Comparison of ENCODE assay signal across 8 cellular contexts in the genomic region with DNA sequence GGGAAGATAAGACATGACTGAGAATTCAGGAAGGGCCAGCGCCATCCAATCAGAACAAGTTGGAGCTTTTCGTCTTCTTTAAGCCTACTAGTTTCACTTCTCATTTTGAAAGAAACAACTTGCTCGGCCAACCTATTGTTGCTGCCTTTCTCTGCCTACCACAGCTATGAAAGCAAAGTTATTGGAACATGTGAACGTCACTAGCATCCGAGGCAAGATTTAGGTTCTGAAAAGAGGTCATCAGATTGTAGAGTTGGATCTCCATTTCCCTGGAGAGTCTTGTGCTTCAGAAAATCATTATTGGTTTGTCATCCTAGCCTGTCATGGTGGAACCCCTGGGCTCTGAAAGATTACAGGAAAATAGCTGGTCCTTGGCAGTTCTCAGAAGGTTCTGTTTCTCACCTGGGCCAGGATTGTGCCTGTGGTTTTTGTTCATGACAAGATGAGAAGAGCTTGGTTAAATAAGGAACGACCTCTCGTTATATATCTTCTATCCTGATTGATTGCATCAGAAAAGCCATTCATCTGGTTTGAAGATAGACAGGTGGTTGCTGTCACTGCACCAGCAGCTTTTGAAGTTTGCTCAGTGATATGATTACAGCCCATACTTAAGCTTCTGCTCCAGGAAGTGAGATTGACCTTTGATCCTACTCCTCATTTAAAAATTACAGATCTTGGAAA. TPM values are rescaled to one million over a fixed set of nuclear protein-coding genes. Genes with fewer than 3 reads are reported as not detected.
DNase-seq lines count a peak whose midpoint lies in the region; ATAC-seq, FAIRE-seq and TF ChIP-seq lines count a peak whose summit lies in the region.

No MANE protein-coding gene starts in this region.

- CTCF ChIA-PET in mammary epithelial cell (lab: Charles Lee; ENCODE audit: low non-redundant PET): no interaction called here
- CTCF ChIA-PET in WTC11 (lab: Charles Lee): interaction anchor here (2.2 kb wide), 1 partner anchor 12 kb away, joined by 9 read pairs; no protein-coding TSS in a partner anchor

- TF ChIP-seq POLR2A in GM12891 (IDR thresholded peaks at IDR 0.05; ENCODE audit: low read depth, low read length): no peak

- peaks cover 4% of the 10 kb centered on the region for H3K36me3 ChIP-seq in mammary epithelial cell (ENCODE audit: insufficient read depth, low read length)

- H3K9me3 Mint-ChIP-seq in WTC11: no peaks in the 10 kb centered on the region

- H4K20me1 ChIP-seq in mammary epithelial cell (ENCODE audit: insufficient read depth, low read length): no peaks in the 10 kb centered on the region

- no peak for DNase-seq in GM12891 (ENCODE audit: insufficient read length, low spot score)
- no peak for DNase-seq in mammary epithelial cell
- DNase-seq in NCI-H2029 (lab: John Stamatoyannopoulos, UW): no peak
- no peak for DNase-seq in WTC11 (ENCODE audit: low spot score)
- DNase-seq in activated effector memory CD4-positive, alpha-beta T cell treated with anti-CD3 and anti-CD28 coated beads, Interleukin-2, amount 50 U/mL, for 16 hours: no peak
- no peak for DNase-seq in NCI-H2196 treated with DMSO at 0.1 percent for 48 hours (lab: John Stamatoyannopoulos, UW; ENCODE audit: unreplicated experiment)

- no peaks in the 10 kb centered on the region for H3K9me3 ChIP-seq in mammary epithelial cell (replicated peaks; ENCODE audit: insufficient read depth, low read length)

- H3K4me3 ChIP-seq in mammary epithelial cell (replicated peaks in 1 of 3; ENCODE audit: insufficient read depth in 1 of 3, low read depth in 2 of 3, low read length in 3 of 3): no peak overlapping the region

- H3K27ac ChIP-seq in mammary epithelial cell (ENCODE audit: insufficient read depth, low read depth, low read length): peak overlapping the region; percentile 91

- peaks cover 11% of the 10 kb centered on the region for H3K4me1 Mint-ChIP-seq in WTC11

- peak; percentile 60 for ATAC-seq in GM21360 (IDR thresholded peaks at IDR 0.05; ENCODE audit: unreplicated experiment)
- peak; percentile 43 for ATAC-seq in HG03521 (IDR thresholded peaks at IDR 0.05; ENCODE audit: unreplicated experiment)
- ATAC-seq in WTC11: no peak

- H3K4me2 ChIP-seq in mammary epithelial cell (ENCODE audit: insufficient read depth, low read depth, low read length): no peak overlapping the region

- no peak for TF ChIP-seq CTCF in mammary epithelial cell (conservative IDR thresholded peaks at IDR 0.05 in 1 of 2, IDR thresholded peaks at IDR 0.05 in 1 of 2; ENCODE audit: extremely low read depth in 1 of 2, insufficient read depth in 1 of 2, low read depth in 1 of 2, low read length in 2 of 2)
- no peak for TF ChIP-seq CTCF in WTC11 (IDR thresholded peaks at IDR 0.05)

- H3K79me2 ChIP-seq in mammary epithelial cell (ENCODE audit: insufficient read depth, low read length): peaks cover 94% of the 10 kb centered on the region

- no peaks in the 10 kb centered on the region for H3K36me3 Mint-ChIP-seq in WTC11

- no peaks in the 10 kb centered on the region for H3K27me3 ChIP-seq in mammary epithelial cell (ENCODE audit: insufficient read depth, low read length)

- no TSS peak for BruUV-seq in mammary epithelial cell (replicated peaks; lab: Mats Ljungman, UMichigan)

- no peaks in the 10 kb centered on the region; the same call in 1 of the 2 replicates for H3K27me3 Mint-ChIP-seq in WTC11 (ENCODE audit: low read depth)

- H3K4me3 Mint-ChIP-seq in WTC11: no peak overlapping the region

- no peak overlapping the region for H3K27ac Mint-ChIP-seq in WTC11

- dilution Hi-C loops in mammary epithelial cell (cut with HindIII; ENCODE audit: low sequenced_read_pairs): no loop called here

- POLR2A ChIA-PET in WTC11 (lab: Charles Lee): no interaction called here

- peaks cover 65% of the 10 kb centered on the region for H3K4me1 ChIP-seq in mammary epithelial cell (ENCODE audit: insufficient read depth, low read length)

- H3K9ac ChIP-seq in mammary epithelial cell (ENCODE audit: insufficient read depth, low read length): no peak overlapping the region

- intact Hi-C loops in mammary epithelial cell (cut with micrococcal nuclease): loop anchor here (5.0 kb wide), 1 partner anchor 40 kb away; no protein-coding TSS in a partner anchor

- FAIRE-seq in GM12891 (lab: Jason Lieb, UNC): peak; percentile 41

- H2AFZ ChIP-seq in mammary epithelial cell (ENCODE audit: low read depth, low read length): no peak overlapping the region

- WGBS in mammary epithelial cell (ENCODE audit: low coverage, missing lambda C conversion rate): 95% methylated on average over 4 of the region's 7 CpGs

- in situ Hi-C loops in mammary epithelial cell (cut with MboI; ENCODE audit: low sequenced_read_pairs in 2 of 2): no loop called here

TF ChIP-seq in GM12891, 5 proteins besides CTCF, POLR2A, EP300 and RAD21:
- no peak for TF ChIP-seq PAX5 (IDR thresholded peaks at IDR 0.05; ENCODE audit: insufficient read depth, low read length, severe bottlenecking)
- TF ChIP-seq SPI1 (IDR thresholded peaks at IDR 0.05; ENCODE audit: low read depth, low read length): peak; percentile 98
- no peak for TF ChIP-seq TAF1 (IDR thresholded peaks at IDR 0.05; ENCODE audit: low read depth, low read length)
- no peak for TF ChIP-seq POU2F2 (IDR thresholded peaks at IDR 0.05; ENCODE audit: low read depth, low read length)
- no peak for TF ChIP-seq POLR2AphosphoS5 (IDR thresholded peaks at IDR 0.05; ENCODE audit: low read depth, low read length)

TF ChIP-seq in WTC11, 78 proteins besides CTCF, POLR2A, EP300 and RAD21 (continues in another document):
- TF ChIP-seq, protein P1, sequence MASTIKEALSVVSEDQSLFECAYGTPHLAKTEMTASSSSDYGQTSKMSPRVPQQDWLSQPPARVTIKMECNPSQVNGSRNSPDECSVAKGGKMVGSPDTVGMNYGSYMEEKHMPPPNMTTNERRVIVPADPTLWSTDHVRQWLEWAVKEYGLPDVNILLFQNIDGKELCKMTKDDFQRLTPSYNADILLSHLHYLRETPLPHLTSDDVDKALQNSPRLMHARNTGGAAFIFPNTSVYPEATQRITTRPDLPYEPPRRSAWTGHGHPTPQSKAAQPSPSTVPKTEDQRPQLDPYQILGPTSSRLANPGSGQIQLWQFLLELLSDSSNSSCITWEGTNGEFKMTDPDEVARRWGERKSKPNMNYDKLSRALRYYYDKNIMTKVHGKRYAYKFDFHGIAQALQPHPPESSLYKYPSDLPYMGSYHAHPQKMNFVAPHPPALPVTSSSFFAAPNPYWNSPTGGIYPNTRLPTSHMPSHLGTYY (CRISPR knock-in tag; IDR thresholded peaks at IDR 0.05): no peak
- TF ChIP-seq, protein P2, sequence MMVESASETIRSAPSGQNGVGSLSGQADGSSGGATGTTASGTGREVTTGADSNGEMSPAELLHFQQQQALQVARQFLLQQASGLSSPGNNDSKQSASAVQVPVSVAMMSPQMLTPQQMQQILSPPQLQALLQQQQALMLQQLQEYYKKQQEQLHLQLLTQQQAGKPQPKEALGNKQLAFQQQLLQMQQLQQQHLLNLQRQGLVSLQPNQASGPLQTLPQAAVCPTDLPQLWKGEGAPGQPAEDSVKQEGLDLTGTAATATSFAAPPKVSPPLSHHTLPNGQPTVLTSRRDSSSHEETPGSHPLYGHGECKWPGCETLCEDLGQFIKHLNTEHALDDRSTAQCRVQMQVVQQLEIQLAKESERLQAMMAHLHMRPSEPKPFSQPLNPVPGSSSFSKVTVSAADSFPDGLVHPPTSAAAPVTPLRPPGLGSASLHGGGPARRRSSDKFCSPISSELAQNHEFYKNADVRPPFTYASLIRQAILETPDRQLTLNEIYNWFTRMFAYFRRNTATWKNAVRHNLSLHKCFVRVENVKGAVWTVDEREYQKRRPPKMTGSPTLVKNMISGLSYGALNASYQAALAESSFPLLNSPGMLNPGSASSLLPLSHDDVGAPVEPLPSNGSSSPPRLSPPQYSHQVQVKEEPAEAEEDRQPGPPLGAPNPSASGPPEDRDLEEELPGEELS (CRISPR knock-in tag; IDR thresholded peaks at IDR 0.05): no peak
- no peak for TF ChIP-seq ZNF138 (CRISPR knock-in tag; conservative IDR thresholded peaks at IDR 0.05)
- TF ChIP-seq, protein P3, sequence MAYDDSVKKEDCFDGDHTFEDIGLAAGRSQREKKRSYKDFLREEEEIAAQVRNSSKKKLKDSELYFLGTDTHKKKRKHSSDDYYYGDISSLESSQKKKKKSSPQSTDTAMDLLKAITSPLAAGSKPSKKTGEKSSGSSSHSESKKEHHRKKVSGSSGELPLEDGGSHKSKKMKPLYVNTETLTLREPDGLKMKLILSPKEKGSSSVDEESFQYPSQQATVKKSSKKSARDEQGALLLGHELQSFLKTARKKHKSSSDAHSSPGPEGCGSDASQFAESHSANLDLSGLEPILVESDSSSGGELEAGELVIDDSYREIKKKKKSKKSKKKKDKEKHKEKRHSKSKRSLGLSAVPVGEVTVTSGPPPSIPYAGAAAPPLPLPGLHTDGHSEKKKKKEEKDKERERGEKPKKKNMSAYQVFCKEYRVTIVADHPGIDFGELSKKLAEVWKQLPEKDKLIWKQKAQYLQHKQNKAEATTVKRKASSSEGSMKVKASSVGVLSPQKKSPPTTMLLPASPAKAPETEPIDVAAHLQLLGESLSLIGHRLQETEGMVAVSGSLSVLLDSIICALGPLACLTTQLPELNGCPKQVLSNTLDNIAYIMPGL (CRISPR knock-in tag; IDR thresholded peaks at IDR 0.05): no peak
- no peak for TF ChIP-seq PRRX2 (CRISPR knock-in tag; IDR thresholded peaks at IDR 0.05)
- no peak for TF ChIP-seq NFE2L1 (CRISPR knock-in tag; IDR thresholded peaks at IDR 0.05)
- TF ChIP-seq, protein P4, sequence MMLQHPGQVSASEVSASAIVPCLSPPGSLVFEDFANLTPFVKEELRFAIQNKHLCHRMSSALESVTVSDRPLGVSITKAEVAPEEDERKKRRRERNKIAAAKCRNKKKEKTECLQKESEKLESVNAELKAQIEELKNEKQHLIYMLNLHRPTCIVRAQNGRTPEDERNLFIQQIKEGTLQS (CRISPR knock-in tag; conservative IDR thresholded peaks at IDR 0.05): no peak
- no peak for TF ChIP-seq SMAD4 (CRISPR knock-in tag; IDR thresholded peaks at IDR 0.05)
- no peak for TF ChIP-seq ZNF671 (CRISPR knock-in tag; IDR thresholded peaks at IDR 0.05)
- no peak for TF ChIP-seq ZNF317 (CRISPR knock-in tag; IDR thresholded peaks at IDR 0.05; ENCODE audit: borderline replicate concordance, low read depth)
- TF ChIP-seq, protein P5, sequence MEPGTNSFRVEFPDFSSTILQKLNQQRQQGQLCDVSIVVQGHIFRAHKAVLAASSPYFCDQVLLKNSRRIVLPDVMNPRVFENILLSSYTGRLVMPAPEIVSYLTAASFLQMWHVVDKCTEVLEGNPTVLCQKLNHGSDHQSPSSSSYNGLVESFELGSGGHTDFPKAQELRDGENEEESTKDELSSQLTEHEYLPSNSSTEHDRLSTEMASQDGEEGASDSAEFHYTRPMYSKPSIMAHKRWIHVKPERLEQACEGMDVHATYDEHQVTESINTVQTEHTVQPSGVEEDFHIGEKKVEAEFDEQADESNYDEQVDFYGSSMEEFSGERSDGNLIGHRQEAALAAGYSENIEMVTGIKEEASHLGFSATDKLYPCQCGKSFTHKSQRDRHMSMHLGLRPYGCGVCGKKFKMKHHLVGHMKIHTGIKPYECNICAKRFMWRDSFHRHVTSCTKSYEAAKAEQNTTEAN (CRISPR knock-in tag; IDR thresholded peaks at IDR 0.05): no peak

RNA-seq across cellular contexts. Expression of a gene that starts 25.3 kb away (rescaled TPM):
- polyA plus RNA-seq in GM12891 (2012; ENCODE audit: low read depth, missing spikeins): 0.03 TPM
- total RNA-seq in mammary epithelial cell (100 to 1,000 TPM; 141 to 157 TPM), WTC11 (2021) (0.48 to 0.81 TPM (median 0.62 TPM) in 3 replicates)
- polyA plus RNA-seq in mammary epithelial cell: 130 TPM
- polyA minus RNA-seq in mammary epithelial cell: 141 TPM

Comparison
In these comparisons a context has a peak if more than half of its experiments do, and no peak if none do; other contexts are left out.
1. RNA of a gene that starts 25.3 kb away (total RNA-seq): 141 to 157 TPM in mammary epithelial cell; 0.48 to 0.81 TPM in WTC11; every median in the first group is over 10 times any median in the second.